Comparison of ENCODE assay signal across 1 cellular context in genomic region chr16:85083051-85083639, GRCh38.
TF ChIP-seq lines count a peak whose summit lies in the region.

No MANE protein-coding gene starts in this region.

TF ChIP-seq in GM12878, 131 proteins besides CTCF, POLR2A, EP300 and RAD21:
- no peak for TF ChIP-seq ZNF622 (IDR thresholded peaks at IDR 0.05)
- no peak for TF ChIP-seq E2F4 (IDR thresholded peaks at IDR 0.05; ENCODE audit: low read depth, low read length)
- TF ChIP-seq IKZF2 (IDR thresholded peaks at IDR 0.05): peak; percentile 21 to 32; a peak in 1 of 4 replicates
- TF ChIP-seq SP1 (IDR thresholded peaks at IDR 0.05; ENCODE audit: low read depth, low read length): peak; percentile 22
- TF ChIP-seq CREB1 (IDR thresholded peaks at IDR 0.05; ENCODE audit: low read depth): no peak
- TF ChIP-seq MEF2B (IDR thresholded peaks at IDR 0.05; ENCODE audit: partially characterized antibody, poor library complexity, severe bottlenecking): peak; percentile 28
- peak; percentile 51; the same call in 1 of the 2 replicates for TF ChIP-seq MEF2A (IDR thresholded peaks at IDR 0.05; ENCODE audit: insufficient read depth, low read depth, low read length)
- TF ChIP-seq ETV6 (conservative IDR thresholded peaks at IDR 0.05 in 1 of 2, IDR thresholded peaks at IDR 0.05 in 1 of 2; ENCODE audit: borderline replicate concordance in 1 of 2, low read depth in 1 of 2): 0 out of 4 replicates have a peak, but pooled peaks of 1 of the 2 experiments have one; percentile 13
- peak; percentile 66 for TF ChIP-seq IKZF1 (conservative IDR thresholded peaks at IDR 0.05)
- TF ChIP-seq EED (IDR thresholded peaks at IDR 0.05; ENCODE audit: low read depth): peak; percentile 77
- peak; percentile 63 for TF ChIP-seq RUNX3 (IDR thresholded peaks at IDR 0.05; ENCODE audit: low read length)
- 0 out of 2 replicates have a peak, but pooled peaks have one; percentile 23 for TF ChIP-seq PAX5 (IDR thresholded peaks at IDR 0.05; ENCODE audit: borderline replicate concordance, low read depth, low read length)
- peak; percentile 75; the same call in 1 of the 2 replicates for TF ChIP-seq SPI1 (IDR thresholded peaks at IDR 0.05; ENCODE audit: borderline replicate concordance, insufficient read depth, low read depth, low read length)
TF ChIP-seq in GM12878: peak in this region for 10.
